In the genomic region with DNA sequence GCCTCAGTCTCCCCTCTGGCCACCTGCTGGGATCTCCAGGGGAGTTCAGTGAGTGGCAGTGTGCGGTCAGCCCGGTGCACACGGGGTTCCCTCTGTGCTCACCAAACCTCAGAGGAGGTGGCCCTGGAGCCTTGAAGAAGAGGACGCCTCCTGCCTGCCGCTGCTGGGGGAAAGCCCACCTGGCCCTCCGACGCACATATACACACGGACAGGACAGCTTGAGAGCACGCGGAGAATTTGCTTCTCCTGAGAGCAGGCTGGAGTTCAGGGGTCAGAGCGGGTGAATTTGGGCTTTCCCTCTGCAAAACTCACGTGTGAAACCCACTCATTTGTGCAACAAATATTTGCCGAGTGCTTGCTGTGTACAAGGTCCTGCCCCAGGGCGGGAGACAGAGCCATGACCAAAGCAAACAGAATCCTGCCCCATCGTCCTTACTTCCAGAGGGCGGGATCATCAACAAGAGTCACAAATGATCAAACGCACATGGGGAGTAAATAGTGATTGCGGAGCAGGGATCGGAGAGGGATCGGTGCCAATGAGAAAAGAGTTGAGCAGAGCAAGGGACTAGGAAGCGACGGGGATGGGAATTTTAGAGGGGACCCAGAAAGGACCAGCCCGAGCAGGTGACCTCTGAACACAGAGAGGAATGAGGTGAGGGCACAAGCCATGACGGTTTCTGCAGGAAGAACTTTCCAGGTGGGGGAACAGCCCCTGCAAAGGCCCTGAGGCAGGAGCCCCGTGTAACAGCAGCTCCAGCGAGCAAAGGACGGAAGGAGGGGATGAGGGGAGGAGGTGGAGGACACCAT, we compare ENCODE assay signal across 17 cellular contexts. TPM values are rescaled to one million over a fixed set of nuclear protein-coding genes. Genes with fewer than 3 reads are reported as not detected.
DNase-seq lines count a peak whose midpoint lies in the region; ATAC-seq and TF ChIP-seq lines count a peak whose summit lies in the region.
"Had no signal": no experiment of that assay in that cellular context is flagged by ENCODE, and none has a peak within 500 bp of the region (broad histone marks: within the 10 kb centered on the region; RNA-seq: fewer than 3 reads in every experiment).

No MANE protein-coding gene starts in this region.

- H3K9ac ChIP-seq in smooth muscle cell (ENCODE audit: low read depth) = no peak overlapping the region
- H3K9ac ChIP-seq: KMS-11 had no signal

- H3K4me3 ChIP-seq in H7 (ENCODE audit: insufficient read depth, low read depth, low read length) (no peak overlapping the region), ascending aorta (no peak overlapping the region), smooth muscle cell (no peak overlapping the region)
- H3K4me3 ChIP-seq: GM12878, mucosa of descending colon had no signal

- intact Hi-C loops in ascending aorta (cut with DNase I) = loop anchor here (5.0 kb wide), 1 partner anchor 49 kb away; the partner anchor contains the start of gene KIAA0232

- H3K36me3 ChIP-seq in H7 (replicated peaks; ENCODE audit: control insufficient read depth, insufficient read depth, low read length) = no peaks in the 10 kb centered on the region
- no peaks in the 10 kb centered on the region for H3K36me3 ChIP-seq in ascending aorta
- no peaks in the 10 kb centered on the region for H3K36me3 ChIP-seq in smooth muscle cell (ENCODE audit: low read depth)
- H3K36me3 ChIP-seq: BE2C had no signal

- H3K79me2 ChIP-seq in smooth muscle cell (ENCODE audit: low read depth) = no peaks in the 10 kb centered on the region

- peak overlapping the region; percentile 63 to 80 for H3K27ac ChIP-seq in ascending aorta
- H3K27ac ChIP-seq in smooth muscle cell (ENCODE audit: low read depth) = peak overlapping the region; percentile 82
- H3K27ac ChIP-seq: KMS-11 had no signal

- no peak overlapping the region for H3K4me2 ChIP-seq in smooth muscle cell
- H3K4me2 ChIP-seq: KMS-11 had no signal

- H3K27me3 ChIP-seq in H7 (ENCODE audit: control insufficient read depth, insufficient read depth, low read length) (no peaks in the 10 kb centered on the region), ascending aorta (no peaks in the 10 kb centered on the region), smooth muscle cell (ENCODE audit: low read depth) (no peaks in the 10 kb centered on the region)
- H3K27me3 ChIP-seq: BE2C had no signal

- no peak for ATAC-seq in HG03565 (IDR thresholded peaks at IDR 0.05; ENCODE audit: unreplicated experiment)
- no peak for ATAC-seq in HG03442 (IDR thresholded peaks at IDR 0.05; ENCODE audit: unreplicated experiment)
- no peak for ATAC-seq in HG03025 (IDR thresholded peaks at IDR 0.05; ENCODE audit: low FRiP score, unreplicated experiment)
- ATAC-seq: activated naive CD4-positive, alpha-beta T cell treated with anti-CD3 and anti-CD28 coated beads, Interleukin-2, amount 50 U/mL, for 72 hours; GM12878 had no signal

- DNase-seq in H7 (peak; percentile 37), ascending aorta (ENCODE audit: low spot score in 2 of 2) (peak in 1 of 2 donors; percentile 42), iPS-NIHi7 (ENCODE audit: extremely low spot score) (peak; percentile 6), smooth muscle cell (lab: John Stamatoyannopoulos, UW; ENCODE audit: unreplicated experiment) (no peak), epidermal melanocyte (ENCODE audit: insufficient read length, low spot score) (no peak)
- DNase-seq: activated CD4-positive, alpha-beta T cell treated with anti-CD3 and anti-CD28 coated beads, Interleukin-2, amount 50 U/mL, for 1 hour; activated T-cell treated with anti-CD3 and anti-CD28 coated beads, Interleukin-2, amount 50 U/mL, for 1 hour; BE2C; NCI-H1092 treated with DMSO at 0.1 percent for 48 hours; stimulated activated CD4-positive, alpha-beta T cell treated with anti-CD3 and anti-CD28 coated beads, Interleukin-4, amount 100 ng/mL, for 24 hours had no signal

- no peaks in the 10 kb centered on the region for H4K20me1 ChIP-seq in smooth muscle cell (ENCODE audit: low read depth)

- H3K4me1 ChIP-seq in ascending aorta = peaks cover 0 to 8% of the 10 kb centered on the region in 2 donors
- H3K4me1 ChIP-seq in smooth muscle cell (ENCODE audit: low read depth) = peaks cover 10% of the 10 kb centered on the region
- H3K4me1 ChIP-seq: BE2C had no signal

- no peak for TF ChIP-seq CTCF in ascending aorta (IDR thresholded peaks at IDR 0.05)
- no peak for TF ChIP-seq CTCF in smooth muscle cell (IDR thresholded peaks at IDR 0.05; ENCODE audit: borderline replicate concordance, insufficient read depth, poor library complexity, severe bottlenecking)

- H3F3A ChIP-seq in smooth muscle cell (ENCODE audit: low read depth) = peaks cover 7% of the 10 kb centered on the region

- no peak overlapping the region for H2AFZ ChIP-seq in smooth muscle cell (ENCODE audit: low read depth)

- 93% methylated on average over 27 of the region's 27 CpGs for WGBS in smooth muscle cell (ENCODE audit: low lambda C conversion rate)

- H3K9me3 ChIP-seq in ascending aorta = no peaks in the 10 kb centered on the region
- H3K9me3 ChIP-seq in smooth muscle cell (replicated peaks; ENCODE audit: low read depth) = no peaks in the 10 kb centered on the region
- H3K9me3 ChIP-seq: BE2C, mucosa of descending colon had no signal

RNA-seq across cellular contexts. Expression of gene BLOC1S4, which starts 17.6 kb away (rescaled TPM):
- 35.5 and 39.7 TPM in 2 replicates for total RNA-seq in H7 (2014; rRNA removed; shearing (Covaris generic))
- total RNA-seq in ascending aorta (37.5 TPM), smooth muscle cell (20.6 and 21.8 TPM in 2 replicates)
- 39.8 and 41.8 TPM in 2 replicates for polyA plus RNA-seq in smooth muscle cell

RNA-seq across cellular contexts. Expression of gene MRFAP1L1, which starts 23.9 kb away (rescaled TPM):
- total RNA-seq in H7 (2014; rRNA removed; shearing (Covaris generic)) = 49.0 and 52.5 TPM in 2 replicates
- total RNA-seq in ascending aorta (34.1 TPM), smooth muscle cell (67.1 and 70.2 TPM in 2 replicates)
- 46.2 and 48.9 TPM in 2 replicates for polyA plus RNA-seq in smooth muscle cell

RNA-seq across cellular contexts. Expression of gene S100P, which starts 39.9 kb away (rescaled TPM):
- total RNA-seq in H7 (2014; rRNA removed; shearing (Covaris generic)) = not detected in 2 replicates
- total RNA-seq in ascending aorta (not detected), smooth muscle cell (1.3 and 4.0 TPM in 2 replicates)
- 6.6 and 27.3 TPM in 2 replicates for polyA plus RNA-seq in smooth muscle cell
- polyA plus RNA-seq: GM12878 had no signal

RNA-seq across cellular contexts. Expression of gene KIAA0232, which starts 49.0 kb away (rescaled TPM):
- total RNA-seq in H7 (2014; rRNA removed; shearing (Covaris generic)) = 11.5 and 15.9 TPM in 2 replicates
- 15.9 TPM for total RNA-seq in ascending aorta
- 16.6 and 36.0 TPM in 2 replicates for total RNA-seq in smooth muscle cell
- 8.4 and 9.5 TPM in 2 replicates for polyA plus RNA-seq in smooth muscle cell

Comparison
In these comparisons a context has a peak if more than half of its experiments do, and no peak if none do; other contexts are left out.
1. DNase-seq: peak in H7 (single experiment) and iPS-NIHi7 (single experiment); none in smooth muscle cell (single experiment) and epidermal melanocyte (single experiment).